In the genomic region with DNA sequence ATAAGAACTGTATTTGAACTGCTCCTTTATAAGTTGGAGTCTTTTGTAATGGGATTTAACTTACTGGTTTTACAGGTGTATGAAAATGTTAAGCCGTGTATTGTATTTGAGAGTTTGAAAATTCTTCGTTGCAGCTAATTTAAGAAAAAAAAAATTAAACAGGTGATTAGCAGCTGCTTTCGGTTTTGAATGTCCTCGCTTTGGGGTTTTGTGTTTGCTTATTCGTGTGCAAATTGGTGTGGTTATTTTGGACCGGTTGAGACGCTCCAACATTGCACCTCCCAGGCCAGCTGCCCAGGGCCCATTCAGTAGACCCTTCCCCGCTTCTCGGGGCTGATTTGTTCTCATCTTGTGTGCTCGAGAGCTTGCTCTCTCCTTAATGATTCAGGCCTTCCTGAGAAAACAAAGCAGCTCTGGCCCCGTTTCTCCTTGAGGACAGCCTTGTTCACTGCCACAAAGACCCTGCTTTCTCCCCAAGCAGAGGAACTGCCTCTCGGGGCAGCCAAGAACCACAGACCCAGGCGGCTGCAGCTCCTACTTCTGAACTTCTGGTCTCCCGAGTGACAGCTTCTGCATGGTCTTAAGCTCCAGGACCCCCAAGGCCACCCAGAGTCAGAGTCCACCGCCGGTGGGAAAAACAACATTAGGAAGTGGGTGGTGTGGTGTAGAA, we compare ENCODE assay signal across 8 cellular contexts.
DNase-seq lines count a peak whose midpoint lies in the region; ATAC-seq and TF ChIP-seq lines count a peak whose summit lies in the region.

No MANE protein-coding gene starts in this region.

- no peak overlapping the region for H3K4me3 ChIP-seq in ovary

- peaks cover 25% of the 10 kb centered on the region for H3K36me3 Mint-ChIP-seq in brain

- intact Hi-C loops in ovary (cut with DNase I), result no loop called here

- peaks cover 77% of the 10 kb centered on the region for H3K4me1 Mint-ChIP-seq in brain

- no peaks in the 10 kb centered on the region for H3K9me3 ChIP-seq in ovary

- H3K4me1 ChIP-seq in ovary (ENCODE audit: insufficient read depth), result peaks cover 21% of the 10 kb centered on the region

- H3K27ac ChIP-seq in ovary, result peak overlapping the region; percentile 6 to 75

- no peak for TF ChIP-seq CTCF in brain (conservative IDR thresholded peaks at IDR 0.05)
- no peak for TF ChIP-seq CTCF in ovary (IDR thresholded peaks at IDR 0.05)

- no peaks in the 10 kb centered on the region for H3K27me3 ChIP-seq in ovary

- TF ChIP-seq POLR2A in ovary (IDR thresholded peaks at IDR 0.05), result no peak

- H3K4me3 Mint-ChIP-seq in brain, result peak overlapping the region; percentile 66 to 85 (median 73)

- H3K27ac Mint-ChIP-seq in brain, result peak overlapping the region; percentile 81 to 97 (median 95)

- peaks cover 0 to under 1% (median 0%) of the 10 kb centered on the region in 5 experiments for H3K9me3 Mint-ChIP-seq in brain

- no peaks in the 10 kb centered on the region for H3K36me3 ChIP-seq in ovary

- TF ChIP-seq EP300 in ovary (IDR thresholded peaks at IDR 0.05), result no peak

- ATAC-seq in GM18907 (IDR thresholded peaks at IDR 0.05; ENCODE audit: unreplicated experiment) (peak; percentile 48), HG03354 (IDR thresholded peaks at IDR 0.05; ENCODE audit: poor library complexity, severe bottlenecking, unreplicated experiment) (peak; percentile 70)

- WGBS in ovary, 3 donors, result 12 to 51% (median 13%) methylated on average over 16 of the region's 16 CpGs

- DNase-seq in Ammon's horn (ENCODE audit: low spot score), result peak; percentile 62
- peak in 1 of 5 donors; percentile 48 for DNase-seq in ovary
- no peak for DNase-seq in NCI-H2196 treated with DMSO at 0.1 percent for 48 hours (lab: John Stamatoyannopoulos, UW; ENCODE audit: unreplicated experiment)
- no peak for DNase-seq in activated CD8-positive, alpha-beta memory T cell treated with anti-CD3 and anti-CD28 coated beads, Interleukin-2, amount 50 U/mL, for 4 hours
- no peak for DNase-seq in activated effector memory CD4-positive, alpha-beta T cell treated with anti-CD3 and anti-CD28 coated beads, Interleukin-2, amount 50 U/mL, for 16 hours

- H3K27me3 Mint-ChIP-seq in brain, result no peaks in the 10 kb centered on the region
